Comparison of ENCODE assay signal across 8 cellular contexts in the genomic region with DNA sequence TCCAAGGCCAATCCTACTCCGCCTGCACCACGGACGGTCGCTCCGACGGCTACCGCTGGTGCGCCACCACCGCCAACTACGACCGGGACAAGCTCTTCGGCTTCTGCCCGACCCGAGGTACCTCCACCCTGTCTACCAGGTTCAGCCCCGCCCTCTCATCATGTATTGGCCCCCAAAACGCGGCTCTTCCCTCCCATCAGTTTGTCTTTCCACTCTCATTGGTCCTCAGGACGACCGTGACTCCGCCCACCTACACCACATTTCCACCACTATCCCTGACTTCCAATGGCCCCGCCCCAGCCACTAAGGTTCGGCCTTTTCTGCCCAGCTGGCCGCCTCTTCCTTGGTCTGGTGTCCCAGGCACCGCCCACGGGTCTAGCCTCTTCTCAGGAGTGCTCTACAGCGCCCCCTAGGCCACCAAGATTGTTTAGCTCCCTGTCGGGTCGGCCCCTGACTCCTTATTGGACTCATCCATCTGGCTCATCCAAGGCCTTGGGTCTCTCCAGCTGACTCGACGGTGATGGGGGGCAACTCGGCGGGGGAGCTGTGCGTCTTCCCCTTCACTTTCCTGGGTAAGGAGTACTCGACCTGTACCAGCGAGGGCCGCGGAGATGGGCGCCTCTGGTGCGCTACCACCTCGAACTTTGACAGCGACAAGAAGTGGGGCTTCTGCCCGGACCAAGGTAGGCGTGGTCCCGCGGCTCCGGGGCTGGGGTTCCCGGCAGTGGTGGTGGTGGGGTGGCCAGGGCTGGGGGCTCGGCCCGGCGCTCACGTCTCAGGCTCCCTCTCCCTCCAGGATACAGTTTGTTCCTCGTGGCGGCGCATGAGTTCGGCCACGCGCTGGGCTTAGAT. TPM values are rescaled to one million over a fixed set of nuclear protein-coding genes. Genes with fewer than 3 reads are reported as not detected.
A peak's percentile ranks its signal among the peaks of the same experiment; 100 is the strongest.
DNase-seq lines count a peak whose midpoint lies in the region; ATAC-seq and TF ChIP-seq lines count a peak whose summit lies in the region.

No MANE protein-coding gene starts in this region.

- H3K9me3 ChIP-seq in Karpas-422 (ENCODE audit: low read length) (no peaks in the 10 kb centered on the region), heart right ventricle (no peaks in the 10 kb centered on the region)

- no peak overlapping the region for H2AFZ ChIP-seq in Karpas-422 (ENCODE audit: low read length)

- no peaks in the 10 kb centered on the region for H3K36me3 ChIP-seq in Karpas-422 (ENCODE audit: insufficient read depth, low read length)
- no peaks in the 10 kb centered on the region for H3K36me3 ChIP-seq in heart right ventricle

- H3K4me1 ChIP-seq in Karpas-422 (ENCODE audit: low read length), result peaks cover 6% of the 10 kb centered on the region
- peaks cover 0 to 69% (median 9%) of the 10 kb centered on the region in 9 donors for H3K4me1 ChIP-seq in heart right ventricle

- DNase-seq in COLO668 (lab: John Stamatoyannopoulos, UW; ENCODE audit: unreplicated experiment) (peak; percentile 45), Karpas-422 (peak; percentile 91), heart right ventricle (peak; percentile 40 to 47), NCI-H1436 (lab: John Stamatoyannopoulos, UW) (no peak), DMS79 (lab: John Stamatoyannopoulos, UW) (no peak)
- peak; percentile 70 for DNase-seq in activated CD8-positive, alpha-beta memory T cell treated with anti-CD3 and anti-CD28 coated beads for 24 hours
- DNase-seq in stimulated activated CD4-positive, alpha-beta T cell treated with anti-CD3 and anti-CD28 coated beads, Interleukin-4, amount 100 ng/mL, for 24 hours, result peak; percentile 32

- intact Hi-C loops in heart right ventricle (cut with DNase I), result loop anchor here in 1 of 10 donors (10.0 kb wide), 1 partner anchor 333 kb away; no protein-coding TSS in a partner anchor

- no peak overlapping the region for H3K27ac ChIP-seq in Karpas-422 (ENCODE audit: low read length)
- H3K27ac ChIP-seq in heart right ventricle, result peak overlapping the region in 1 of 10 donors; percentile 76

- ATAC-seq in heart right ventricle, result peak in 7 of 8 donors; percentile 13 to 59 (median 34)
- no peak for ATAC-seq in HG02798 (IDR thresholded peaks at IDR 0.05; ENCODE audit: poor library complexity, unreplicated experiment)

- H3K9ac ChIP-seq in Karpas-422 (ENCODE audit: low read length), result no peak overlapping the region

- no peaks in the 10 kb centered on the region for H3K27me3 ChIP-seq in Karpas-422 (ENCODE audit: low read length)
- peaks cover 24 to 100% (median 92%) of the 10 kb centered on the region in 7 donors for H3K27me3 ChIP-seq in heart right ventricle

- no peaks in the 10 kb centered on the region for H3K9me2 ChIP-seq in Karpas-422 (replicated peaks; ENCODE audit: insufficient read depth, low read length)

- peak in 6 of 9 donors; percentile 7 to 47 (median 20) for TF ChIP-seq CTCF in heart right ventricle (IDR thresholded peaks at IDR 0.05)

- no peak overlapping the region for H3K4me2 ChIP-seq in Karpas-422 (ENCODE audit: low read depth, low read length, poor library complexity, severe bottlenecking)

- WGBS in heart right ventricle, 2 donors, result 10 to 12% methylated on average over 57 of the region's 57 CpGs

- no peaks in the 10 kb centered on the region for H3K79me2 ChIP-seq in Karpas-422 (ENCODE audit: low read length)

- H4K20me1 ChIP-seq in Karpas-422 (ENCODE audit: insufficient read depth, low read depth, low read length), result no peaks in the 10 kb centered on the region

- H3K4me3 ChIP-seq in Karpas-422 (ENCODE audit: low read length) (no peak overlapping the region), heart right ventricle (peak overlapping the region in 1 of 10 donors; percentile 42)

RNA-seq across cellular contexts. Expression of a gene that starts 3.1 kb away (rescaled TPM):
- not detected in 2 replicates for total RNA-seq in Karpas-422 (2014; rRNA removed; shearing (Covaris generic); ENCODE audit: low replicate concordance)
- 10 to 100 TPM in 1 of 10 donors, 1 to 10 TPM in 1, under 1 TPM in 8; 0.47 to 10.6 (median 0.86) TPM for total RNA-seq in heart right ventricle
- under 1 TPM; 0.15 to 0.26 TPM for polyA plus RNA-seq in heart right ventricle

RNA-seq across cellular contexts. Expression of a gene that starts 17.2 kb away (rescaled TPM):
- total RNA-seq in Karpas-422 (2014; rRNA removed; shearing (Covaris generic); ENCODE audit: low replicate concordance), result not detected in 2 replicates
- total RNA-seq in heart right ventricle, result 1 to 10 TPM in 1 of 10 donors, under 1 TPM in 2, not detected in 7; 0.28 to 1.3 (median 0.87) TPM
- polyA plus RNA-seq in heart right ventricle, result 1 to 10 TPM in 1 of 2 donors, not detected in 1; 1.2 TPM

RNA-seq across cellular contexts. Expression of a gene that starts 39.9 kb away (rescaled TPM):
- total RNA-seq in Karpas-422 (2014; rRNA removed; shearing (Covaris generic); ENCODE audit: low replicate concordance), result 13.2 and 20.3 TPM in 2 replicates
- total RNA-seq in heart right ventricle, result 10 to 100 TPM in 1 of 10 donors, 1 to 10 TPM in 9; 6.1 to 11.6 (median 7.3) TPM
- 10 to 100 TPM in 1 of 2 donors, 1 to 10 TPM in 1; 4.9 to 13.1 TPM for polyA plus RNA-seq in heart right ventricle

Comparison
In these comparisons a context has a peak if more than half of its experiments do, and no peak if none do; other contexts are left out.
1. DNase-seq: peak in COLO668 (single experiment), Karpas-422 (single experiment), activated CD8-positive, alpha-beta memory T cell treated with anti-CD3 and anti-CD28 coated beads for 24 hours (single experiment), heart right ventricle (2 of 2) and stimulated activated CD4-positive, alpha-beta T cell treated with anti-CD3 and anti-CD28 coated beads, Interleukin-4, amount 100 ng/mL, for 24 hours (single experiment); none in NCI-H1436 (single experiment) and DMS79 (single experiment).